11 cellular contexts compared by ENCODE assay signal in genomic region chr6:27293436-27294152, GRCh38. TPM values are rescaled to one million over a fixed set of nuclear protein-coding genes. Genes with fewer than 3 reads are reported as not detected.
DNase-seq lines count a peak whose midpoint lies in the region; ATAC-seq, FAIRE-seq and TF ChIP-seq lines count a peak whose summit lies in the region.
"Had no signal": no experiment of that assay in that cellular context is flagged by ENCODE, and none has a peak within 500 bp of the region (broad histone marks: within the 10 kb centered on the region; RNA-seq: fewer than 3 reads in every experiment).

No MANE protein-coding gene starts in this region.

- no peak overlapping the region for H3K4me3 ChIP-seq in astrocyte (ENCODE audit: insufficient read depth, low read depth, low read length)

- peaks cover 4% of the 10 kb centered on the region for H3K9me3 ChIP-seq in astrocyte (ENCODE audit: insufficient read depth, low read depth, low read length)

- H3K4me2 ChIP-seq in astrocyte (ENCODE audit: low read length): peak overlapping the region; percentile 43

- peaks cover 8% of the 10 kb centered on the region for H3K4me1 Mint-ChIP-seq in astrocyte (ENCODE audit: low read depth, unreplicated experiment)

- ATAC-seq in GM21529 (IDR thresholded peaks at IDR 0.05; ENCODE audit: unreplicated experiment): no peak
- ATAC-seq: natural killer cell had no signal

- no peaks in the 10 kb centered on the region for H3K36me3 Mint-ChIP-seq in astrocyte (ENCODE audit: low read depth, unreplicated experiment)

- H4K20me1 ChIP-seq in astrocyte (ENCODE audit: insufficient read depth, low read length): no peaks in the 10 kb centered on the region

- TF ChIP-seq CTCF in astrocyte (IDR thresholded peaks at IDR 0.05; ENCODE audit: insufficient read depth, low read depth, low read length): no peak

- peak overlapping the region; percentile 78 for H3K4me3 Mint-ChIP-seq in astrocyte (ENCODE audit: unreplicated experiment)
- H3K4me3 Mint-ChIP-seq: natural killer cell had no signal

- H2AFZ ChIP-seq in astrocyte (ENCODE audit: low read depth, low read length): no peak overlapping the region

- no peak for TF ChIP-seq EP300 in Ishikawa (IDR thresholded peaks at IDR 0.05; ENCODE audit: borderline replicate concordance)

- FAIRE-seq in astrocyte (lab: Jason Lieb, UNC) (no peak), GM12892 (lab: Jason Lieb, UNC) (no peak), GM19239 (lab: Jason Lieb, UNC) (no peak)

- TF ChIP-seq RAD21 in Ishikawa (IDR thresholded peaks at IDR 0.05; ENCODE audit: low read depth): no peak

- peaks cover 8% of the 10 kb centered on the region for H3K27me3 Mint-ChIP-seq in astrocyte (ENCODE audit: low read depth, unreplicated experiment)

- no peak overlapping the region for H3K9ac ChIP-seq in astrocyte (ENCODE audit: low read length)

- H3K27ac ChIP-seq in astrocyte (ENCODE audit: low read depth, low read length): no peak overlapping the region

- no peak for TF ChIP-seq POLR2A in GM12892 (IDR thresholded peaks at IDR 0.05; ENCODE audit: low read depth, low read length)

- H3K79me2 ChIP-seq in astrocyte (ENCODE audit: insufficient read depth, low read length): no peaks in the 10 kb centered on the region

- H3K27me3 ChIP-seq in astrocyte (ENCODE audit: insufficient read depth, low read length): peaks cover 28% of the 10 kb centered on the region

- peak overlapping the region; percentile 64 for H3K27ac Mint-ChIP-seq in astrocyte (ENCODE audit: unreplicated experiment)
- H3K27ac Mint-ChIP-seq: natural killer cell had no signal

- no peaks in the 10 kb centered on the region for H3K9me3 Mint-ChIP-seq in astrocyte (ENCODE audit: unreplicated experiment)

- peaks cover 13% of the 10 kb centered on the region for H3K4me1 ChIP-seq in astrocyte (ENCODE audit: insufficient read depth, low read length)

- DNase-seq in EH (ENCODE audit: low read depth) (peak; percentile 64), astrocyte (ENCODE audit: low read depth) (peak; percentile 35), kidney tubule cell (ENCODE audit: low spot score) (peak; percentile 83), GM12892 (ENCODE audit: insufficient read length) (no peak), GM19239 (ENCODE audit: insufficient read length, low spot score) (no peak)
- no peak for DNase-seq in stimulated activated CD4-positive, alpha-beta T cell treated with anti-CD3 and anti-CD28 coated beads, Interleukin-4, amount 100 ng/mL, for 24 hours
- DNase-seq: activated CD4-positive, alpha-beta T cell treated with anti-CD3 and anti-CD28 coated beads, Interleukin-2, amount 50 U/mL, for 1 hour; natural killer cell; NCI-H1436 treated with DMSO at 0.1 percent for 48 hours had no signal

- H3K36me3 ChIP-seq in astrocyte (ENCODE audit: insufficient read depth, low read length): no peaks in the 10 kb centered on the region

TF ChIP-seq in Ishikawa, 13 proteins besides CTCF, POLR2A, EP300 and RAD21:
- TF ChIP-seq CREB1 (IDR thresholded peaks at IDR 0.05; ENCODE audit: low read depth) (no peak), TEAD4 (IDR thresholded peaks at IDR 0.05) (peak; percentile 87), YY1 (IDR thresholded peaks at IDR 0.05; ENCODE audit: low read depth) (no peak)

RNA-seq across cellular contexts. Expression of gene POM121L2, which starts 18.5 kb away (rescaled TPM):
- not detected in 2 replicates for total RNA-seq in astrocyte
- polyA plus RNA-seq in GM12892 (2012; ENCODE audit: missing spikeins): 0.11 TPM
- total RNA-seq: natural killer cell had no signal

RNA-seq across cellular contexts. Expression of gene PRSS16, which starts 46.1 kb away (rescaled TPM):
- total RNA-seq in astrocyte: 2.0 and 2.3 TPM in 2 replicates
- polyA plus RNA-seq in GM12892 (2012; ENCODE audit: missing spikeins): 4.0 TPM

Comparison
In these comparisons a context has a peak if more than half of its experiments do, and no peak if none do; other contexts are left out.
1. DNase-seq: peak in EH (single experiment), astrocyte (single experiment) and kidney tubule cell (single experiment); none in GM12892 (single experiment), stimulated activated CD4-positive, alpha-beta T cell treated with anti-CD3 and anti-CD28 coated beads, Interleukin-4, amount 100 ng/mL, for 24 hours (single experiment) and GM19239 (single experiment).